ENCODE assay signal across 35 cellular contexts in genomic region chr3:54139630-54140029, GRCh38. TPM values are rescaled to one million over a fixed set of nuclear protein-coding genes. Genes with fewer than 3 reads are reported as not detected.
"Had no signal": no experiment of that assay in that cellular context is flagged by ENCODE, and none has a peak within 500 bp of the region (broad histone marks: within the 10 kb centered on the region; RNA-seq: fewer than 3 reads in every experiment).

No MANE protein-coding gene starts in this region.

- H3K4me2 ChIP-seq: smooth muscle cell had no signal

- H3K4me3 ChIP-seq: adrenal gland, body of pancreas, esophagus muscularis mucosa, left ventricle myocardium inferior, mucosa of descending colon, right atrium auricular region, smooth muscle cell, stomach, thyroid gland, upper lobe of left lung, vagina had no signal

- H3K4me1 ChIP-seq: adrenal gland, body of pancreas, right atrium auricular region, stomach, upper lobe of left lung had no signal

- DNase-seq: activated CD4-positive, alpha-beta memory T cell treated with anti-CD3 and anti-CD28 coated beads for 36 hours; activated CD4-positive, alpha-beta T cell treated with anti-CD3 and anti-CD28 coated beads, Interleukin-2, amount 10 ng/mL, durations not matched to agents 24 days and 14 days; activated CD4-positive, CD25-positive, alpha-beta regulatory T cell treated with anti-CD3 and anti-CD28 coated beads, Interleukin-2, amount 50 U/mL, for 72 hours; activated CD8-positive, alpha-beta memory T cell treated with anti-CD3 and anti-CD28 coated beads, Interleukin-2, amount 50 U/mL, for 4 hours; activated effector memory CD4-positive, alpha-beta T cell treated with anti-CD3 and anti-CD28 coated beads, Interleukin-2, amount 50 U/mL, for 16 hours; activated naive CD4-positive, alpha-beta T cell treated with anti-CD3 and anti-CD28 coated beads for 36 hours; activated naive CD8-positive, alpha-beta T cell treated with anti-CD3 and anti-CD28 coated beads for 36 hours; activated T-cell treated with anti-CD3 and anti-CD28 coated beads, Interleukin-2, amount 50 U/mL, for 1 hour; adrenal gland; aorta; body of pancreas; dermis blood vessel endothelial cell; effector CD4-positive, alpha-beta T cell; foreskin melanocyte; left ventricle myocardium inferior; mucosa of descending colon; stimulated activated CD4-positive, alpha-beta T cell treated with anti-CD3 and anti-CD28 coated beads, Interleukin-1b, Interleukin-23, amount 100 ng/mL, for 48 hours; stimulated activated CD4-positive, alpha-beta T cell treated with anti-CD3 and anti-CD28 coated beads, Interleukin-4, amount 100 ng/mL, for 4 hours; stimulated activated CD8-positive, alpha-beta memory T cell treated with anti-CD3 and anti-CD28 coated beads, Interleukin-4, amount 100 ng/mL, for 48 hours; stomach; thyroid gland; WERI-Rb-1 had no signal

- ATAC-seq: body of pancreas; natural killer cell treated with Interleukin-12 subunit alpha and Interleukin-12 subunit beta and Interleukin-15 and Interleukin-18, amount 100 ng/mL, for 72 hours; stimulated activated memory B cell treated with anti-CD40 and anti-IgM and Interleukin-4, amounts not matched to agents 10 μg/mL and 1 μg/mL and 100 μg/mL, for 72 hours had no signal

- H3K27me3 ChIP-seq: adrenal gland, body of pancreas, esophagus muscularis mucosa, right atrium auricular region, thyroid gland, upper lobe of left lung, vagina had no signal

- H3K9me3 ChIP-seq: adrenal gland, body of pancreas, esophagus muscularis mucosa, left ventricle myocardium inferior, mucosa of descending colon, right atrium auricular region, stomach, thyroid gland, upper lobe of left lung, vagina had no signal

- H3K36me3 ChIP-seq: adrenal gland, esophagus muscularis mucosa, left ventricle myocardium inferior, right atrium auricular region, stomach, thyroid gland, upper lobe of left lung, vagina, WERI-Rb-1 had no signal

- H3K27ac ChIP-seq: adrenal gland, body of pancreas, esophagus muscularis mucosa, left ventricle myocardium inferior, right atrium auricular region, stomach, thyroid gland, upper lobe of left lung, vagina, WERI-Rb-1 had no signal

- FAIRE-seq: colon had no signal

RNA-seq across cellular contexts. Expression of gene CACNA2D3, which starts 17.3 kb away (rescaled TPM):
- total RNA-seq: activated CD4-positive, alpha-beta memory T cell treated with anti-CD3 and anti-CD28 coated beads for 36 hours; activated CD4-positive, alpha-beta T cell treated with anti-CD3 and anti-CD28 coated beads, Interleukin-2, amount 10 ng/mL, durations not matched to agents 24 days and 14 days; activated CD8-positive, alpha-beta memory T cell treated with anti-CD3 and anti-CD28 coated beads for 36 hours; activated naive CD4-positive, alpha-beta T cell treated with anti-CD3 and anti-CD28 coated beads for 36 hours; activated naive CD8-positive, alpha-beta T cell treated with anti-CD3 and anti-CD28 coated beads for 36 hours; activated T-helper 1 cell treated with anti-CD3 and anti-CD28 coated beads, Interleukin-12 subunit alpha, Interleukin-12 subunit beta, Interleukin-2, Interleukin-4 antibody, amounts not matched to agents 30 ng/mL and 10 ng/mL and 1 ng/mL, durations not matched to agents 14 hours and 24 hours and 36 hours; body of pancreas; glomerular endothelial cell; lung microvascular endothelial cell; natural killer cell treated with Interleukin-12 subunit alpha and Interleukin-12 subunit beta and Interleukin-15 and Interleukin-18, amount 100 ng/mL, for 72 hours; pulmonary artery endothelial cell had no signal
